ENCODE assay signal across 9 cellular contexts in genomic region chr11:45182902-45183301, GRCh38. TPM values are rescaled to one million over a fixed set of nuclear protein-coding genes. Genes with fewer than 3 reads are reported as not detected.
DNase-seq lines count a peak whose midpoint lies in the region; ATAC-seq and TF ChIP-seq lines count a peak whose summit lies in the region.
"Had no signal": no experiment of that assay in that cellular context is flagged by ENCODE, and none has a peak within 500 bp of the region (broad histone marks: within the 10 kb centered on the region; RNA-seq: fewer than 3 reads in every experiment).

No MANE protein-coding gene starts in this region.

- H3K36me3 Mint-ChIP-seq in activated CD8-positive, alpha-beta T cell treated with anti-CD3 and anti-CD28 coated beads for 36 hours (ENCODE audit: low read depth) = peaks cover 6% of the 10 kb centered on the region
- no peaks in the 10 kb centered on the region for H3K36me3 Mint-ChIP-seq in activated CD8-positive, alpha-beta T cell treated with anti-CD3 and anti-CD28 coated beads, Interleukin-2, amount 10 ng/mL, durations not matched to agents 7 days and 5 days (ENCODE audit: low read depth)

- H3K27me3 ChIP-seq in PC-3 (ENCODE audit: low read length) (no peaks in the 10 kb centered on the region), gastroesophageal sphincter (no peaks in the 10 kb centered on the region), tibial artery (no peaks in the 10 kb centered on the region)

- H3K4me3 ChIP-seq in PC-3 (ENCODE audit: low read length) (no peak overlapping the region), gastroesophageal sphincter (no peak overlapping the region), tibial artery (no peak overlapping the region)

- TF ChIP-seq POLR2A in gastroesophageal sphincter (IDR thresholded peaks at IDR 0.05) = no peak

- no peaks in the 10 kb centered on the region for H3K79me2 ChIP-seq in PC-3 (ENCODE audit: low read length)

- CTCF ChIA-PET in activated CD8-positive, alpha-beta T cell treated with anti-CD3 and anti-CD28 coated beads for 36 hours (lab: Charles Lee) = interaction anchor here (1.0 to 1.7 kb wide), 3 partner anchors 14 to 182 kb away, joined by 3 to 5 read pairs (median 4); no protein-coding TSS in a partner anchor
- CTCF ChIA-PET in activated CD8-positive, alpha-beta T cell treated with anti-CD3 and anti-CD28 coated beads, Interleukin-2, amount 10 ng/mL, durations not matched to agents 7 days and 5 days (lab: Charles Lee) = interaction anchor here (1.3 kb wide), 1 partner anchor 11 kb away, joined by 3 read pairs; no protein-coding TSS in a partner anchor
- CTCF ChIA-PET in PC-3 (lab: Charles Lee) = no interaction called here

- peak; percentile 34 for TF ChIP-seq CTCF in activated CD8-positive, alpha-beta T cell treated with anti-CD3 and anti-CD28 coated beads for 36 hours (IDR thresholded peaks at IDR 0.05)
- TF ChIP-seq CTCF in PC-3 (conservative IDR thresholded peaks at IDR 0.05; ENCODE audit: low read depth, low read length) = peak; percentile 61
- TF ChIP-seq CTCF in gastroesophageal sphincter (IDR thresholded peaks at IDR 0.05) = peak in 3 of 4 experiments; percentile 39 to 56 (median 42)
- TF ChIP-seq CTCF in tibial artery (IDR thresholded peaks at IDR 0.05) = peak; percentile 46 to 49

- H2AFZ ChIP-seq in PC-3 (ENCODE audit: low read length) = no peak overlapping the region

- H3K27me3 Mint-ChIP-seq in activated CD8-positive, alpha-beta T cell treated with anti-CD3 and anti-CD28 coated beads for 36 hours = peaks cover 4% of the 10 kb centered on the region
- H3K27me3 Mint-ChIP-seq in activated CD8-positive, alpha-beta T cell treated with anti-CD3 and anti-CD28 coated beads, Interleukin-2, amount 10 ng/mL, durations not matched to agents 7 days and 5 days (ENCODE audit: low read depth) = peaks cover 21% of the 10 kb centered on the region

- H3K9me2 ChIP-seq in PC-3 (replicated peaks; ENCODE audit: low read length) = no peaks in the 10 kb centered on the region

- H3K4me1 Mint-ChIP-seq in activated CD8-positive, alpha-beta T cell treated with anti-CD3 and anti-CD28 coated beads for 36 hours (ENCODE audit: low read depth) = peaks cover 3% of the 10 kb centered on the region
- peaks cover 3% of the 10 kb centered on the region for H3K4me1 Mint-ChIP-seq in activated CD8-positive, alpha-beta T cell treated with anti-CD3 and anti-CD28 coated beads, Interleukin-2, amount 10 ng/mL, durations not matched to agents 7 days and 5 days (ENCODE audit: low read depth)

- no TSS peak for BruUV-seq in PC-3 (replicated peaks; lab: Mats Ljungman, UMichigan)

- POLR2A ChIA-PET in activated CD8-positive, alpha-beta T cell treated with anti-CD3 and anti-CD28 coated beads for 36 hours (lab: Charles Lee) = interaction anchor here (0.7 kb wide), 1 partner anchor 39 kb away, joined by 3 read pairs; no protein-coding TSS in a partner anchor
- POLR2A ChIA-PET in activated CD8-positive, alpha-beta T cell treated with anti-CD3 and anti-CD28 coated beads, Interleukin-2, amount 10 ng/mL, durations not matched to agents 7 days and 5 days (lab: Charles Lee) = no interaction called here
- POLR2A ChIA-PET in PC-3 (lab: Charles Lee; ENCODE audit: unreplicated experiment) = no interaction called here

- H3K27ac Mint-ChIP-seq in activated CD8-positive, alpha-beta T cell treated with anti-CD3 and anti-CD28 coated beads for 36 hours = no peak overlapping the region
- H3K27ac Mint-ChIP-seq in activated CD8-positive, alpha-beta T cell treated with anti-CD3 and anti-CD28 coated beads, Interleukin-2, amount 10 ng/mL, durations not matched to agents 7 days and 5 days = no peak overlapping the region

- intact Hi-C loops in activated CD8-positive, alpha-beta T cell treated with anti-CD3 and anti-CD28 coated beads for 36 hours (cut with micrococcal nuclease) = no loop called here
- intact Hi-C loops in PC-3 (cut with micrococcal nuclease) = no loop called here
- intact Hi-C loops in tibial artery (cut with DNase I; ENCODE audit: low total_unique reads) = no loop called here

- H3K4me1 ChIP-seq in PC-3 (ENCODE audit: insufficient read depth, low read length) (peaks cover 9% of the 10 kb centered on the region; the same call in 1 of the 2 replicates), gastroesophageal sphincter (peaks cover 4 to 49% (median 9%) of the 10 kb centered on the region in 3 donors), tibial artery (peaks cover 0 to 47% (median 35%) of the 10 kb centered on the region in 4 donors)

- TF ChIP-seq EP300 in gastroesophageal sphincter (IDR thresholded peaks at IDR 0.05) = no peak

- H3K9me3 ChIP-seq in PC-3 (ENCODE audit: low read length) (no peaks in the 10 kb centered on the region), gastroesophageal sphincter (no peaks in the 10 kb centered on the region), tibial artery (no peaks in the 10 kb centered on the region)

- no CpG with 5 or more reads among the region's 14 CpGs for WGBS in gastroesophageal sphincter (ENCODE audit: low coverage in 1 of 2), 2 donors

- no peaks in the 10 kb centered on the region for H4K20me1 ChIP-seq in PC-3 (ENCODE audit: low read length)

- no peaks in the 10 kb centered on the region for H3K9me3 Mint-ChIP-seq in activated CD8-positive, alpha-beta T cell treated with anti-CD3 and anti-CD28 coated beads for 36 hours
- no peaks in the 10 kb centered on the region for H3K9me3 Mint-ChIP-seq in activated CD8-positive, alpha-beta T cell treated with anti-CD3 and anti-CD28 coated beads, Interleukin-2, amount 10 ng/mL, durations not matched to agents 7 days and 5 days (ENCODE audit: insufficient read depth)

- H3K36me3 ChIP-seq in PC-3 (ENCODE audit: low read depth, low read length) = no peaks in the 10 kb centered on the region
- H3K36me3 ChIP-seq in gastroesophageal sphincter = peaks cover 0 to 58% of the 10 kb centered on the region in 2 donors
- H3K36me3 ChIP-seq in tibial artery = peaks cover 2 to 55% (median 20%) of the 10 kb centered on the region in 3 donors

- H3K27ac ChIP-seq in PC-3 (ENCODE audit: low read length) (no peak overlapping the region), gastroesophageal sphincter (peak overlapping the region in 3 of 4 donors; percentile 26 to 93 (median 90)), tibial artery (peak overlapping the region in 1 of 2 donors; percentile 78)

- H3K9ac ChIP-seq in PC-3 (ENCODE audit: low read length) = no peak overlapping the region

- ATAC-seq in activated CD8-positive, alpha-beta T cell treated with anti-CD3 and anti-CD28 coated beads for 36 hours = no peak
- no peak for ATAC-seq in activated CD8-positive, alpha-beta T cell treated with anti-CD3 and anti-CD28 coated beads, Interleukin-2, amount 10 ng/mL, durations not matched to agents 7 days and 5 days
- ATAC-seq in PC-3 (no peak), gastroesophageal sphincter (no peak)

- H3K4me3 Mint-ChIP-seq in activated CD8-positive, alpha-beta T cell treated with anti-CD3 and anti-CD28 coated beads for 36 hours = no peak overlapping the region
- H3K4me3 Mint-ChIP-seq in activated CD8-positive, alpha-beta T cell treated with anti-CD3 and anti-CD28 coated beads, Interleukin-2, amount 10 ng/mL, durations not matched to agents 7 days and 5 days = no peak overlapping the region

- H3K4me2 ChIP-seq in PC-3 (ENCODE audit: low read length) = no peak overlapping the region

- H3F3A ChIP-seq in PC-3 (ENCODE audit: low read length, unreplicated experiment) = no peaks in the 10 kb centered on the region

- DNase-seq in activated CD8-positive, alpha-beta T cell treated with anti-CD3 and anti-CD28 coated beads for 36 hours = no peak
- DNase-seq in activated CD8-positive, alpha-beta T cell treated with anti-CD3 and anti-CD28 coated beads, Interleukin-2, amount 10 ng/mL, durations not matched to agents 7 days and 5 days = no peak
- DNase-seq in PC-3 (peak; percentile 48), tibial artery (no peak), NCI-H526 treated with DMSO at 0.1 percent for 48 hours (lab: John Stamatoyannopoulos, UW) (no peak), cerebellar nuclear complex (lab: John Stamatoyannopoulos, UW) (no peak), DMS79 (lab: John Stamatoyannopoulos, UW) (no peak)
- DNase-seq: activated CD4-positive, alpha-beta T cell treated with anti-CD3 and anti-CD28 coated beads, Interleukin-2, amount 50 U/mL, for 1 hour had no signal

RNA-seq across cellular contexts. Expression of gene PRDM11, which starts 36.5 kb away (rescaled TPM):
- total RNA-seq in activated CD8-positive, alpha-beta T cell treated with anti-CD3 and anti-CD28 coated beads for 36 hours = 1 to 10 TPM; 2.6 to 3.5 TPM
- total RNA-seq in activated CD8-positive, alpha-beta T cell treated with anti-CD3 and anti-CD28 coated beads, Interleukin-2, amount 10 ng/mL, durations not matched to agents 7 days and 5 days = 1 to 10 TPM; 3.5 to 3.6 TPM
- total RNA-seq in PC-3 (2014; rRNA removed) (5.0 and 6.3 TPM in 2 replicates), gastroesophageal sphincter (10 to 100 TPM; 26.4 to 57.2 (median 29.6) TPM)
